Comparison of ENCODE assay signal across 8 cellular contexts in genomic region chr11:46127150-46127638, GRCh38. TPM values are rescaled to one million over a fixed set of nuclear protein-coding genes. Genes with fewer than 3 reads are reported as not detected.
DNase-seq lines count a peak whose midpoint lies in the region; ATAC-seq, FAIRE-seq and TF ChIP-seq lines count a peak whose summit lies in the region.

No MANE protein-coding gene starts in this region.

- H3K9me3 Mint-ChIP-seq in activated naive CD4-positive, alpha-beta T cell treated with anti-CD3 and anti-CD28 coated beads, Interleukin-2, amount 10 ng/mL, durations not matched to agents 7 days and 5 days, result no peaks in the 10 kb centered on the region

- H3K27me3 ChIP-seq in RWPE2 (ENCODE audit: insufficient read depth, poor library complexity, severe bottlenecking), result no peaks in the 10 kb centered on the region

- intact Hi-C loops in kidney (cut with DNase I), result no loop called here

- no peak for FAIRE-seq in kidney (lab: Jason Lieb, UNC)

- peaks cover 14% of the 10 kb centered on the region for H3K4me1 ChIP-seq in RWPE2 (ENCODE audit: insufficient read depth, poor library complexity, severe bottlenecking)
- no peaks in the 10 kb centered on the region for H3K4me1 ChIP-seq in kidney (ENCODE audit: control insufficient read depth in 1 of 2, insufficient read depth in 1 of 2, low read depth in 1 of 2, low read length in 2 of 2)

- H3K4me1 Mint-ChIP-seq in activated naive CD4-positive, alpha-beta T cell treated with anti-CD3 and anti-CD28 coated beads, Interleukin-2, amount 10 ng/mL, durations not matched to agents 7 days and 5 days, result peaks cover 28% of the 10 kb centered on the region

- H3K36me3 ChIP-seq in RWPE2 (ENCODE audit: low read depth), result no peaks in the 10 kb centered on the region
- no peaks in the 10 kb centered on the region for H3K36me3 ChIP-seq in kidney (ENCODE audit: control insufficient read depth in 1 of 2, insufficient read depth in 2 of 2, low read length in 2 of 2)

- peak overlapping the region; percentile 12 for H3K27ac Mint-ChIP-seq in activated naive CD4-positive, alpha-beta T cell treated with anti-CD3 and anti-CD28 coated beads, Interleukin-2, amount 10 ng/mL, durations not matched to agents 7 days and 5 days

- H3K9me3 ChIP-seq in RWPE2 (ENCODE audit: severe bottlenecking), result no peaks in the 10 kb centered on the region
- H3K9me3 ChIP-seq in kidney (ENCODE audit: control insufficient read depth in 1 of 2, low read length in 2 of 2), result no peaks in the 10 kb centered on the region

- H3K27me3 Mint-ChIP-seq in activated naive CD4-positive, alpha-beta T cell treated with anti-CD3 and anti-CD28 coated beads, Interleukin-2, amount 10 ng/mL, durations not matched to agents 7 days and 5 days, result peaks cover 6% of the 10 kb centered on the region

- no peak overlapping the region for H3K4me3 Mint-ChIP-seq in activated naive CD4-positive, alpha-beta T cell treated with anti-CD3 and anti-CD28 coated beads, Interleukin-2, amount 10 ng/mL, durations not matched to agents 7 days and 5 days

- no peak overlapping the region for H3K4me3 ChIP-seq in RWPE2 (ENCODE audit: severe bottlenecking)
- H3K4me3 ChIP-seq in kidney (ENCODE audit: low read length in 2 of 2), result no peak overlapping the region

- CTCF ChIA-PET in activated naive CD4-positive, alpha-beta T cell treated with anti-CD3 and anti-CD28 coated beads, Interleukin-2, amount 10 ng/mL, durations not matched to agents 7 days and 5 days (lab: Charles Lee), result interaction anchor here (0.6 to 1.3 kb wide), 8 partner anchors 11 to 225 kb away, joined by 3 to 12 read pairs (median 3); no protein-coding TSS in a partner anchor

- DNase-seq in RWPE2 (ENCODE audit: low spot score) (no peak), kidney (no peak), amygdala (lab: John Stamatoyannopoulos, UW) (no peak), NCI-H2196 treated with DMSO at 0.1 percent for 48 hours (lab: John Stamatoyannopoulos, UW; ENCODE audit: unreplicated experiment) (no peak)
- DNase-seq in activated naive CD4-positive, alpha-beta T cell treated with anti-CD3 and anti-CD28 coated beads, Interleukin-2, amount 10 ng/mL, durations not matched to agents 7 days and 5 days, result peak; percentile 80

- H3K27ac ChIP-seq in 22Rv1, result peak overlapping the region; percentile 19; the same call in 1 of the 2 replicates
- no peak overlapping the region for H3K27ac ChIP-seq in RWPE2 (ENCODE audit: poor library complexity, severe bottlenecking)
- H3K27ac ChIP-seq in kidney (ENCODE audit: low read depth in 2 of 2, low read length in 2 of 2), result no peak overlapping the region

- ATAC-seq in HG03139 (IDR thresholded peaks at IDR 0.05; ENCODE audit: unreplicated experiment), result peak; percentile 66
- peak; percentile 97 for ATAC-seq in RWPE2 (ENCODE audit: low read depth)

- TF ChIP-seq CTCF in 22Rv1 (IDR thresholded peaks at IDR 0.05) (peak; percentile 33), GM12874 (IDR thresholded peaks at IDR 0.05; ENCODE audit: insufficient read depth, low read depth, low read length) (peak; percentile 53; the same call in 1 of the 2 replicates), RWPE2 (IDR thresholded peaks at IDR 0.05; ENCODE audit: poor library complexity, severe bottlenecking) (peak; percentile 80), kidney (IDR thresholded peaks at IDR 0.05; ENCODE audit: borderline replicate concordance, extremely low read depth, insufficient read depth) (peak; percentile 5)

- no peaks in the 10 kb centered on the region for H3K36me3 Mint-ChIP-seq in activated naive CD4-positive, alpha-beta T cell treated with anti-CD3 and anti-CD28 coated beads, Interleukin-2, amount 10 ng/mL, durations not matched to agents 7 days and 5 days

- H3K9ac ChIP-seq in kidney (ENCODE audit: low read length in 2 of 2), result no peak overlapping the region

RNA-seq across cellular contexts. Expression of gene PHF21A, which starts 5.9 kb away (rescaled TPM):
- 48.2 TPM for total RNA-seq in kidney
- 9.6 TPM for polyA plus RNA-seq in kidney (ENCODE audit: insufficient read depth, low read depth, low replicate concordance)

Comparison
In these comparisons a context has a peak if more than half of its experiments do, and no peak if none do; other contexts are left out.
1. CTCF ChIP-seq: peak in every context shown above with its lines; median percentile 80 in RWPE2; 53 in GM12874; 33 in 22Rv1; 5 in kidney.